In genomic region chr19:39532233-39533002, GRCh38 we compare ENCODE assay signal across 1 cellular context.
TF ChIP-seq lines count a peak whose summit lies in the region.

Gene EID2B, minus strand, starts transcription at chr19:39532852. Its CDS starts 50 bp downstream, at chr19:39532802.

TF ChIP-seq in HEK293, 187 proteins besides CTCF, POLR2A, EP300 and RAD21 (continued from another document and continues in another):
- TF ChIP-seq HIC1 (tag by site-specific recombination; IDR thresholded peaks at IDR 0.05) (peak; percentile 64; the same call in 1 of the 2 replicates), ZNF146 (tag by site-specific recombination; IDR thresholded peaks at IDR 0.05) (peak; percentile 59; the same call in 1 of the 2 replicates), ZNF132 (tag by site-specific recombination; IDR thresholded peaks at IDR 0.05; ENCODE audit: borderline replicate concordance) (no peak), PRDM4 (tag by site-specific recombination; IDR thresholded peaks at IDR 0.05) (0 out of 2 replicates have a peak, but pooled peaks have one; percentile 8), PATZ1 (tag by site-specific recombination; IDR thresholded peaks at IDR 0.05) (peak; percentile 42), ZNF645 (tag by site-specific recombination; IDR thresholded peaks at IDR 0.05) (no peak), ZNF398 (tag by site-specific recombination; IDR thresholded peaks at IDR 0.05) (no peak), HOXD13 (CRISPR knock-in tag; IDR thresholded peaks at IDR 0.05; ENCODE audit: borderline replicate concordance) (no peak), ZBTB21 (tag by site-specific recombination; IDR thresholded peaks at IDR 0.05) (no peak), ZNF140 (tag by site-specific recombination; IDR thresholded peaks at IDR 0.05) (no peak), ZNF544 (tag by site-specific recombination; IDR thresholded peaks at IDR 0.05) (no peak), MEIS1 (CRISPR knock-in tag; IDR thresholded peaks at IDR 0.05; ENCODE audit: borderline replicate concordance) (no peak), ZNF211 (tag by site-specific recombination; IDR thresholded peaks at IDR 0.05; ENCODE audit: low read depth) (no peak), IKZF3 (tag by site-specific recombination; IDR thresholded peaks at IDR 0.05) (peak; percentile 51), KLF7 (tag by site-specific recombination; IDR thresholded peaks at IDR 0.05; ENCODE audit: borderline replicate concordance) (peak; percentile 33; the same call in 1 of the 2 replicates), ZNF174 (tag by site-specific recombination; IDR thresholded peaks at IDR 0.05) (no peak), ZNF324 (tag by site-specific recombination; IDR thresholded peaks at IDR 0.05) (peak; percentile 73), ZNF394 (tag by site-specific recombination; IDR thresholded peaks at IDR 0.05; ENCODE audit: borderline replicate concordance) (peak; percentile 51), ZNF623 (tag by site-specific recombination; IDR thresholded peaks at IDR 0.05) (no peak), ZNF175 (tag by site-specific recombination; IDR thresholded peaks at IDR 0.05) (no peak), TCF7L2 (IDR thresholded peaks at IDR 0.05; ENCODE audit: borderline replicate concordance, low read depth, low read length) (no peak), BCL6B (tag by site-specific recombination; IDR thresholded peaks at IDR 0.05) (peak; percentile 95), ZNF777 (tag by site-specific recombination; IDR thresholded peaks at IDR 0.05; ENCODE audit: borderline replicate concordance) (no peak; the same call in 1 of the 2 replicates), ZNF549 (tag by site-specific recombination; IDR thresholded peaks at IDR 0.05) (no peak), PRDM1 (tag by site-specific recombination; IDR thresholded peaks at IDR 0.05) (no peak), ZBTB10 (tag by site-specific recombination; IDR thresholded peaks at IDR 0.05) (0 out of 2 replicates have a peak, but pooled peaks have one; percentile 13), PRDM2 (tag by site-specific recombination; IDR thresholded peaks at IDR 0.05; ENCODE audit: borderline replicate concordance) (no peak), ZNF514 (tag by site-specific recombination; IDR thresholded peaks at IDR 0.05) (no peak), ZNF449 (tag by site-specific recombination; IDR thresholded peaks at IDR 0.05) (peak; percentile 27; the same call in 1 of the 2 replicates)
